ENCODE assay signal across 1 cellular context in genomic region chr5:98905857-98906688, GRCh38.
TF ChIP-seq lines count a peak whose summit lies in the region.

No MANE protein-coding gene starts in this region.

TF ChIP-seq in GM12878, 131 proteins besides CTCF, POLR2A, EP300 and RAD21 (continued from another document):
- 0 out of 2 replicates have a peak, but pooled peaks have one; percentile 6 for TF ChIP-seq ZNF592 (IDR thresholded peaks at IDR 0.05)
